In the genomic region with DNA sequence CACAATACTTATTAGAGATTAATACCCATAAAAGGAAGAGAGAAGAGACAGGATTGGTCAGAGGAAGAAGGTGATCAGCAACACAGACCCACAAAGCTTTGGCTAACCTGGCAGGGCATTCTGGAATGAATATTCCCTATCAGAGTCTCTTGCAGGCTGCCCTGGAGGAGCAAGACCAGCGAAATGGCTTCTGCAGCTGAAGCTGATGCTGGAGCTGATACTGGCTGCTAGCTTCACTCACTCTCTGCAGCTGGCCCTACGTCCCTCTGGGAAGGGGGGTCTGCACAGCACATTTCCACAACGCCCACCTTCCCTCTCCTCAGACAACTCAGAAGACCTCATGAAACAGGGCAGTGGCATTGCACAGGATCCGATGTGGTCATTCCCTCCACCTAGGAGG, we compare ENCODE assay signal across 21 cellular contexts.
"Had no signal": no experiment of that assay in that cellular context is flagged by ENCODE, and none has a peak within 500 bp of the region (broad histone marks: within the 10 kb centered on the region; RNA-seq: fewer than 3 reads in every experiment).

No MANE protein-coding gene starts in this region.

- DNase-seq: MV-4-11; NCI-H1048; NCI-H1105; NCI-H1417; NCI-H1436 treated with DMSO at 0.1 percent for 48 hours; NCI-H1694 treated with DMSO at 0.1 percent for 48 hours; NCI-H1930; NCI-H2081; NCI-H2107; NCI-H2227 treated with DMSO at 0.1 percent for 48 hours; NCI-H446; NCI-H510A; NCI-H774; NK-92 treated with Interleukin-12 subunit alpha and Interleukin-12 subunit beta, amount 100 ng/mL, for 24 hours; PC-3; SHP77; SW 1271 had no signal

- FAIRE-seq: HepG2, K562 had no signal

- ATAC-seq: HepG2, K562, Panc1, PC-3 had no signal

- H3K4me3 ChIP-seq: K562 had no signal

- H3K27ac ChIP-seq: RWPE1 had no signal
